Comparison of ENCODE assay signal across 8 cellular contexts in genomic region chr2:31333527-31334183, GRCh38.
DNase-seq lines count a peak whose midpoint lies in the region; ATAC-seq and TF ChIP-seq lines count a peak whose summit lies in the region.

No MANE protein-coding gene starts in this region.

- no peaks in the 10 kb centered on the region for H3K36me3 ChIP-seq in CD8-positive, alpha-beta memory T cell (ENCODE audit: insufficient read depth, low read length)

- DNase-seq in CD8-positive, alpha-beta memory T cell = peak; percentile 50 to 83 (median 61)
- DNase-seq in HPDE6-E6E7 (ENCODE audit: extremely low spot score) = peak; percentile 69
- DNase-seq in NOMO-1 treated with DMSO at 0.1 percent for 48 hours (lab: John Stamatoyannopoulos, UW; ENCODE audit: unreplicated experiment) = peak; percentile 60
- DNase-seq in activated CD8-positive, alpha-beta memory T cell treated with anti-CD3 and anti-CD28 coated beads, Interleukin-2, amount 50 U/mL, for 48 hours = peak; percentile 88
- peak; percentile 63 for DNase-seq in natural killer cell

- no peak overlapping the region for H3K4me3 ChIP-seq in CD8-positive, alpha-beta memory T cell (ENCODE audit: low read length)

- ATAC-seq in GM19452 (IDR thresholded peaks at IDR 0.05; ENCODE audit: unreplicated experiment) (peak; percentile 82), esophagus mucosa (peak; percentile 92), natural killer cell (peak; percentile 77 to 94 (median 92))
- peak; percentile 84 for ATAC-seq in stimulated activated memory B cell treated with anti-CD40 and anti-IgM and Interleukin-4, amounts not matched to agents 10 μg/mL and 1 μg/mL and 100 μg/mL, for 72 hours

- peak; percentile 93 for TF ChIP-seq CTCF in natural killer cell (IDR thresholded peaks at IDR 0.05)

- no peaks in the 10 kb centered on the region for H3K36me3 Mint-ChIP-seq in CD8-positive, alpha-beta memory T cell
- no peaks in the 10 kb centered on the region for H3K36me3 Mint-ChIP-seq in natural killer cell
- H3K36me3 Mint-ChIP-seq in stimulated activated memory B cell treated with anti-CD40 and anti-IgM and Interleukin-4, amounts not matched to agents 10 μg/mL and 1 μg/mL and 100 μg/mL, for 72 hours = no peaks in the 10 kb centered on the region

- H3K9me3 ChIP-seq in CD8-positive, alpha-beta memory T cell (ENCODE audit: low read length) = no peaks in the 10 kb centered on the region

- H3K4me3 Mint-ChIP-seq in CD8-positive, alpha-beta memory T cell = no peak overlapping the region
- no peak overlapping the region for H3K4me3 Mint-ChIP-seq in natural killer cell
- H3K4me3 Mint-ChIP-seq in stimulated activated memory B cell treated with anti-CD40 and anti-IgM and Interleukin-4, amounts not matched to agents 10 μg/mL and 1 μg/mL and 100 μg/mL, for 72 hours = no peak overlapping the region

- H3K4me1 Mint-ChIP-seq in CD8-positive, alpha-beta memory T cell = no peaks in the 10 kb centered on the region
- no peaks in the 10 kb centered on the region for H3K4me1 Mint-ChIP-seq in natural killer cell
- peaks cover 9% of the 10 kb centered on the region for H3K4me1 Mint-ChIP-seq in stimulated activated memory B cell treated with anti-CD40 and anti-IgM and Interleukin-4, amounts not matched to agents 10 μg/mL and 1 μg/mL and 100 μg/mL, for 72 hours

- intact Hi-C loops in natural killer cell (cut with micrococcal nuclease) = loop anchor here (1.0 to 10.0 kb wide), 4 partner anchors 99 to 619 kb away; partner anchors contain the start of gene EHD3

- H3K27me3 ChIP-seq in CD8-positive, alpha-beta memory T cell (ENCODE audit: insufficient read depth, low read length, poor library complexity, severe bottlenecking) = no peaks in the 10 kb centered on the region

- H3K9me3 Mint-ChIP-seq in CD8-positive, alpha-beta memory T cell = no peaks in the 10 kb centered on the region
- no peaks in the 10 kb centered on the region for H3K9me3 Mint-ChIP-seq in natural killer cell
- H3K9me3 Mint-ChIP-seq in stimulated activated memory B cell treated with anti-CD40 and anti-IgM and Interleukin-4, amounts not matched to agents 10 μg/mL and 1 μg/mL and 100 μg/mL, for 72 hours = no peaks in the 10 kb centered on the region

- no peaks in the 10 kb centered on the region for H3K4me1 ChIP-seq in CD8-positive, alpha-beta memory T cell (ENCODE audit: insufficient read depth, low read length)

- peaks cover 0 to 8% of the 10 kb centered on the region in 2 donors for H3K27me3 Mint-ChIP-seq in CD8-positive, alpha-beta memory T cell
- H3K27me3 Mint-ChIP-seq in natural killer cell (ENCODE audit: low read depth in 2 of 2) = peaks cover 0 to 3% of the 10 kb centered on the region in 2 donors
- peaks cover 16% of the 10 kb centered on the region for H3K27me3 Mint-ChIP-seq in stimulated activated memory B cell treated with anti-CD40 and anti-IgM and Interleukin-4, amounts not matched to agents 10 μg/mL and 1 μg/mL and 100 μg/mL, for 72 hours

- CTCF ChIA-PET in CD8-positive, alpha-beta memory T cell (lab: Charles Lee) = interaction anchor here (0.6 to 10.8 kb wide), 28 partner anchors 10 to 1211 kb away, joined by 3 to 152 read pairs (median 3); partner anchors contain the start of gene EHD3

- POLR2A ChIA-PET in CD8-positive, alpha-beta memory T cell (lab: Charles Lee) = no interaction called here

- H3K27ac Mint-ChIP-seq in CD8-positive, alpha-beta memory T cell = no peak overlapping the region
- H3K27ac Mint-ChIP-seq in natural killer cell = no peak overlapping the region
- no peak overlapping the region for H3K27ac Mint-ChIP-seq in stimulated activated memory B cell treated with anti-CD40 and anti-IgM and Interleukin-4, amounts not matched to agents 10 μg/mL and 1 μg/mL and 100 μg/mL, for 72 hours

- no peak overlapping the region for H3K27ac ChIP-seq in CD8-positive, alpha-beta memory T cell (ENCODE audit: low read depth, low read length)
